1 cellular context compared by ENCODE assay signal in the genomic region with DNA sequence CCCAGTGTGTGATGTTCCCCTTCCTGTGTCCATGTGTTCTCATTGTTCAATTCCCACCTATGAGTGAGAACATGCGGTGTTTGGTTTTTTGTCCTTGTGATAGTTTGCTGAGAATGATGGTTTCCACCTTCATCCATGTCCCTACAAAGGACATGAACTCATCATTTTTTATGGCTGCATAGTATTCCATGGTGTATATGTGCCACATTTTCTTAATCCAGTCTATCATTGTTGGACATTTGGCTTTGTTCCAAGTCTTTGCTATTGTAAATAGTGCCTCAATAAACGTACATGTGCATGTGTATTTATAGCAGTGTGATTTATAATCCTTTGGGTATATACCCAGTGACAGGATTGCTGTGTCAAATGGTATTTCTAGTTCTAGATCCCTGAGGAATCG. TPM values are rescaled to one million over a fixed set of nuclear protein-coding genes. Genes with fewer than 3 reads are reported as not detected.
"Had no signal": no experiment of that assay in that cellular context is flagged by ENCODE, and none has a peak within 500 bp of the region (broad histone marks: within the 10 kb centered on the region; RNA-seq: fewer than 3 reads in every experiment).

No MANE protein-coding gene starts in this region.

RNA-seq across cellular contexts. Expression of a gene that starts 7.0 kb away (rescaled TPM):
- total RNA-seq: GM23248 had no signal
